In the genomic region with DNA sequence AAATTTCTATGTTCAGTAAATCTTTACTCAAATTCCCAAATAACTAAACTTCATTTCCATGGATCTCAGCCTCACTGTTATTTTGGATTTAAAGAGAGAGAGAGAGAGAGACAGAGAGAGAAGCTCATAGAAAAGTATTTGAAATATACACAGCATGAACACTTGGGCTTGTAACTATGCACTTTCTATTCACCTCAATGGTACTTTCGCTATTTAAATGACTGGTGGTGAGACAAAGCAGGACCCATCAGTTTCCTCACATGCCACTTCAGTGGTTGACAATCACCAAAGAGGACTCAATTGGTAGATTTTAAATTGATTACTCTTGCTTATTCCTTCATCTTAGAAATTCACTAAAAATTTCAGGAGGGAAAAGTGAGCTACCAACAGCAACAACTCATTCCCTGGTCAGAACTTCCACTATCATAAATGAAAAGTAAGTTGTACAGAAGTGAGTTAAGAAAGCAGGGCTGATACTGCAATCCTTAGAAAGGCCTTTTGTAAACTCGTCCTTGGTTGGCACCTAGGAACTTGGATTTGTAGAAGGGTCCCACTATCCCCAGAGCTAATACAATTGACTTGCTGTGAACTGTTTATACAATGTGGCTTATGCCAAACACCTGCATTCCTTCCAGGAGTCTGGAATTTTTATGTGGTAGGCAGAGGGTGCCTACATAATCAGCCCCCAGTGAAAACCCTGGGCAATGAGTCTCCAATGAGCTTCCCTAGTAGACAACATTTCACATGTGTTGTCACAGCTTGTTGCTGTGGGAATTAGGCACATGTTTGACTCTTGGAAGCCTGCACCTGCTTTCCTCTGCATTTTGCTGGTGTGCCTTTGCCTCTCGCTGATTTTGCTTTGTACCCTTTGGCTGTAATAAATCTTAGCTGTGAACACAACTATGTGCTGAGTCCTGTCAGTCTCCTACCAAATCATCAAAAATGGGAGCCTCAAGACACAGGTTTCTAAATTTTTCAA, we compare ENCODE assay signal across 14 cellular contexts. TPM values are rescaled to one million over a fixed set of nuclear protein-coding genes. Genes with fewer than 3 reads are reported as not detected.
A peak's percentile ranks its signal among the peaks of the same experiment; 100 is the strongest.
DNase-seq lines count a peak whose midpoint lies in the region; ATAC-seq and TF ChIP-seq lines count a peak whose summit lies in the region.
"Had no signal": no experiment of that assay in that cellular context is flagged by ENCODE, and none has a peak within 500 bp of the region (broad histone marks: within the 10 kb centered on the region; RNA-seq: fewer than 3 reads in every experiment).

No MANE protein-coding gene starts in this region.

- ATAC-seq in GM21390 (IDR thresholded peaks at IDR 0.05; ENCODE audit: unreplicated experiment), result peak; percentile 91
- peak; percentile 78 for ATAC-seq in HG03159 (IDR thresholded peaks at IDR 0.05; ENCODE audit: unreplicated experiment)
- ATAC-seq: HCT116 had no signal

- no peak overlapping the region for H3K27ac ChIP-seq in smooth muscle cell (ENCODE audit: low read depth)
- H3K27ac ChIP-seq: SK-N-MC, skin epidermis had no signal

- no peak for TF ChIP-seq CTCF in smooth muscle cell (IDR thresholded peaks at IDR 0.05; ENCODE audit: borderline replicate concordance, insufficient read depth, poor library complexity, severe bottlenecking)

- H4K20me1 ChIP-seq in smooth muscle cell (ENCODE audit: low read depth), result no peaks in the 10 kb centered on the region

- H3K36me3 Mint-ChIP-seq in activated CD4-positive, alpha-beta memory T cell treated with anti-CD3 and anti-CD28 coated beads for 36 hours, result peaks cover 63% of the 10 kb centered on the region
- peaks cover 68% of the 10 kb centered on the region for H3K36me3 Mint-ChIP-seq in activated CD4-positive, alpha-beta memory T cell treated with anti-CD3 and anti-CD28 coated beads, Interleukin-2, amount 10 ng/mL, durations not matched to agents 7 days and 5 days (ENCODE audit: low read depth)

- peak overlapping the region; percentile 57 for H3K27ac Mint-ChIP-seq in activated CD4-positive, alpha-beta memory T cell treated with anti-CD3 and anti-CD28 coated beads for 36 hours
- H3K27ac Mint-ChIP-seq in activated CD4-positive, alpha-beta memory T cell treated with anti-CD3 and anti-CD28 coated beads, Interleukin-2, amount 10 ng/mL, durations not matched to agents 7 days and 5 days, result no peak overlapping the region

- no peak overlapping the region for H3K4me2 ChIP-seq in smooth muscle cell

- H3K9me3 Mint-ChIP-seq in activated CD4-positive, alpha-beta memory T cell treated with anti-CD3 and anti-CD28 coated beads for 36 hours, result peaks cover 9% of the 10 kb centered on the region
- H3K9me3 Mint-ChIP-seq in activated CD4-positive, alpha-beta memory T cell treated with anti-CD3 and anti-CD28 coated beads, Interleukin-2, amount 10 ng/mL, durations not matched to agents 7 days and 5 days, result peaks cover 2% of the 10 kb centered on the region

- no peak overlapping the region for H3K9ac ChIP-seq in smooth muscle cell (ENCODE audit: low read depth)

- no peaks in the 10 kb centered on the region for H3K79me2 ChIP-seq in smooth muscle cell (ENCODE audit: low read depth)

- POLR2A ChIA-PET in activated CD4-positive, alpha-beta memory T cell treated with anti-CD3 and anti-CD28 coated beads for 36 hours (lab: Charles Lee), result interaction anchor here (0.6 to 2.2 kb wide), 4 partner anchors 10 to 26 kb away, joined by 3 to 20 read pairs (median 6); a partner anchor contains a TSS
- POLR2A ChIA-PET in activated CD4-positive, alpha-beta memory T cell treated with anti-CD3 and anti-CD28 coated beads, Interleukin-2, amount 10 ng/mL, durations not matched to agents 7 days and 5 days (lab: Charles Lee), result interaction anchor here (5.5 kb wide), 1 partner anchor 10 kb away, joined by 37 read pairs; a partner anchor contains a TSS

- H3K27me3 ChIP-seq in smooth muscle cell (ENCODE audit: low read depth), result no peaks in the 10 kb centered on the region

- H3K27me3 Mint-ChIP-seq in activated CD4-positive, alpha-beta memory T cell treated with anti-CD3 and anti-CD28 coated beads for 36 hours, result no peaks in the 10 kb centered on the region
- no peaks in the 10 kb centered on the region for H3K27me3 Mint-ChIP-seq in activated CD4-positive, alpha-beta memory T cell treated with anti-CD3 and anti-CD28 coated beads, Interleukin-2, amount 10 ng/mL, durations not matched to agents 7 days and 5 days

- no peaks in the 10 kb centered on the region for H3K4me1 ChIP-seq in smooth muscle cell (ENCODE audit: low read depth)

- H3K4me3 ChIP-seq in smooth muscle cell, result no peak overlapping the region
- H3K4me3 ChIP-seq: SK-N-MC, skin epidermis had no signal

- H3K4me1 Mint-ChIP-seq in activated CD4-positive, alpha-beta memory T cell treated with anti-CD3 and anti-CD28 coated beads for 36 hours (ENCODE audit: low read depth), result peaks cover 41% of the 10 kb centered on the region
- H3K4me1 Mint-ChIP-seq in activated CD4-positive, alpha-beta memory T cell treated with anti-CD3 and anti-CD28 coated beads, Interleukin-2, amount 10 ng/mL, durations not matched to agents 7 days and 5 days, result peaks cover 31% of the 10 kb centered on the region

- CTCF ChIA-PET in activated CD4-positive, alpha-beta memory T cell treated with anti-CD3 and anti-CD28 coated beads for 36 hours (lab: Charles Lee), result interaction anchor here (1.3 kb wide), 1 partner anchor 329 kb away, joined by 7 read pairs; no protein-coding TSS in a partner anchor
- CTCF ChIA-PET in activated CD4-positive, alpha-beta memory T cell treated with anti-CD3 and anti-CD28 coated beads, Interleukin-2, amount 10 ng/mL, durations not matched to agents 7 days and 5 days (lab: Charles Lee), result interaction anchor here (1.0 kb wide), 1 partner anchor 329 kb away, joined by 4 read pairs; no protein-coding TSS in a partner anchor

- intact Hi-C loops in activated CD4-positive, alpha-beta memory T cell treated with anti-CD3 and anti-CD28 coated beads for 36 hours (cut with micrococcal nuclease), result loop anchor here (1.0 kb wide), 2 partner anchors 11 to 27 kb away; a partner anchor contains a TSS

- H3K9me3 ChIP-seq in smooth muscle cell (replicated peaks; ENCODE audit: low read depth), result no peaks in the 10 kb centered on the region

- H2AFZ ChIP-seq in smooth muscle cell (ENCODE audit: low read depth), result no peak overlapping the region

- H3K36me3 ChIP-seq in smooth muscle cell (ENCODE audit: low read depth), result peaks cover 27% of the 10 kb centered on the region

- peak overlapping the region; percentile 26 for H3K4me3 Mint-ChIP-seq in activated CD4-positive, alpha-beta memory T cell treated with anti-CD3 and anti-CD28 coated beads for 36 hours
- no peak overlapping the region for H3K4me3 Mint-ChIP-seq in activated CD4-positive, alpha-beta memory T cell treated with anti-CD3 and anti-CD28 coated beads, Interleukin-2, amount 10 ng/mL, durations not matched to agents 7 days and 5 days

- DNase-seq in activated CD4-positive, alpha-beta memory T cell treated with anti-CD3 and anti-CD28 coated beads for 36 hours, result peak; percentile 34
- no peak for DNase-seq in activated CD4-positive, alpha-beta memory T cell treated with anti-CD3 and anti-CD28 coated beads, Interleukin-2, amount 10 ng/mL, durations not matched to agents 7 days and 5 days
- DNase-seq in myocyte (ENCODE audit: low read depth) (peak; percentile 60), NCI-H2227 (lab: John Stamatoyannopoulos, UW; ENCODE audit: unreplicated experiment) (no peak), smooth muscle cell (lab: John Stamatoyannopoulos, UW; ENCODE audit: unreplicated experiment) (no peak), ureter (ENCODE audit: low spot score) (no peak)
- DNase-seq: ACHN; NCI-H524 treated with DMSO at 0.1 percent for 48 hours; stimulated activated naive CD4-positive, alpha-beta T cell had no signal

- no peaks in the 10 kb centered on the region for H3F3A ChIP-seq in smooth muscle cell (ENCODE audit: low read depth)

- 99% methylated on average over 3 of the region's 3 CpGs for WGBS in smooth muscle cell (ENCODE audit: low lambda C conversion rate)

RNA-seq across cellular contexts. Expression of a gene that starts 10.8 kb away (rescaled TPM):
- 10 to 100 TPM; 15.4 to 16.8 TPM for total RNA-seq in activated CD4-positive, alpha-beta memory T cell treated with anti-CD3 and anti-CD28 coated beads for 36 hours
- 10 to 100 TPM; 12.6 to 14.4 TPM for total RNA-seq in activated CD4-positive, alpha-beta memory T cell treated with anti-CD3 and anti-CD28 coated beads, Interleukin-2, amount 10 ng/mL, durations not matched to agents 7 days and 5 days
- total RNA-seq in myocyte (13.0 and 15.0 TPM in 2 replicates), smooth muscle cell (21.0 and 21.6 TPM in 2 replicates), ureter (42.8 TPM)
- 33.2 TPM for polyA plus RNA-seq in myocyte (2012)
- polyA plus RNA-seq in smooth muscle cell, result 22.1 and 32.2 TPM in 2 replicates

RNA-seq across cellular contexts. Expression of a gene that starts 54.4 kb away (rescaled TPM):
- 10 to 100 TPM; 26.2 to 26.6 TPM for total RNA-seq in activated CD4-positive, alpha-beta memory T cell treated with anti-CD3 and anti-CD28 coated beads for 36 hours
- total RNA-seq in activated CD4-positive, alpha-beta memory T cell treated with anti-CD3 and anti-CD28 coated beads, Interleukin-2, amount 10 ng/mL, durations not matched to agents 7 days and 5 days, result 10 to 100 TPM; 23.6 to 24.7 TPM
- 21.3 and 22.3 TPM in 2 replicates for total RNA-seq in myocyte
- 9.2 TPM for polyA plus RNA-seq in myocyte (2012)
- 22.0 and 27.7 TPM in 2 replicates for total RNA-seq in smooth muscle cell
- polyA plus RNA-seq in smooth muscle cell, result 10.9 and 11.5 TPM in 2 replicates
- total RNA-seq in ureter, result 17.6 TPM

Comparison
In these comparisons a context has a peak if more than half of its experiments do, and no peak if none do; other contexts are left out.
1. DNase-seq: peak in activated CD4-positive, alpha-beta memory T cell treated with anti-CD3 and anti-CD28 coated beads for 36 hours (single experiment) and myocyte (single experiment); none in activated CD4-positive, alpha-beta memory T cell treated with anti-CD3 and anti-CD28 coated beads, Interleukin-2, amount 10 ng/mL, durations not matched to agents 7 days and 5 days (single experiment), NCI-H2227 (single experiment), smooth muscle cell (single experiment) and ureter (single experiment).